In genomic region chr6:161549977-161550655, GRCh38 we compare ENCODE assay signal across 1 cellular context.
TF ChIP-seq lines count a peak whose summit lies in the region.

No MANE protein-coding gene starts in this region.

TF ChIP-seq in K562, 482 proteins besides CTCF, POLR2A, EP300 and RAD21 (continued from another document):
- TF ChIP-seq FOXK2 (conservative IDR thresholded peaks at IDR 0.05 in 1 of 2, IDR thresholded peaks at IDR 0.05 in 1 of 2; ENCODE audit: low read depth in 2 of 2) (peak in 1 of 2 experiments; percentile 51; a peak in 1 of 4 replicates), CREM (IDR thresholded peaks at IDR 0.05; ENCODE audit: low read depth) (peak; percentile 87), ETV1 (tag; conservative IDR thresholded peaks at IDR 0.05; ENCODE audit: low read depth) (peak; percentile 61), FOXA1 (IDR thresholded peaks at IDR 0.05; ENCODE audit: borderline replicate concordance) (peak; percentile 90), BDP1 (IDR thresholded peaks at IDR 0.05; ENCODE audit: insufficient read depth, insufficient read length) (no peak), CLOCK (CRISPR knock-in tag; IDR thresholded peaks at IDR 0.05; ENCODE audit: borderline replicate concordance) (no peak)
